Comparison of ENCODE assay signal across 1 cellular context in genomic region chr12:76158518-76159321, GRCh38.
TF ChIP-seq lines count a peak whose summit lies in the region.

No MANE protein-coding gene starts in this region.

TF ChIP-seq in GM23338, 12 proteins besides CTCF, POLR2A, EP300 and RAD21 (continued from another document):
- TF ChIP-seq, protein P1, sequence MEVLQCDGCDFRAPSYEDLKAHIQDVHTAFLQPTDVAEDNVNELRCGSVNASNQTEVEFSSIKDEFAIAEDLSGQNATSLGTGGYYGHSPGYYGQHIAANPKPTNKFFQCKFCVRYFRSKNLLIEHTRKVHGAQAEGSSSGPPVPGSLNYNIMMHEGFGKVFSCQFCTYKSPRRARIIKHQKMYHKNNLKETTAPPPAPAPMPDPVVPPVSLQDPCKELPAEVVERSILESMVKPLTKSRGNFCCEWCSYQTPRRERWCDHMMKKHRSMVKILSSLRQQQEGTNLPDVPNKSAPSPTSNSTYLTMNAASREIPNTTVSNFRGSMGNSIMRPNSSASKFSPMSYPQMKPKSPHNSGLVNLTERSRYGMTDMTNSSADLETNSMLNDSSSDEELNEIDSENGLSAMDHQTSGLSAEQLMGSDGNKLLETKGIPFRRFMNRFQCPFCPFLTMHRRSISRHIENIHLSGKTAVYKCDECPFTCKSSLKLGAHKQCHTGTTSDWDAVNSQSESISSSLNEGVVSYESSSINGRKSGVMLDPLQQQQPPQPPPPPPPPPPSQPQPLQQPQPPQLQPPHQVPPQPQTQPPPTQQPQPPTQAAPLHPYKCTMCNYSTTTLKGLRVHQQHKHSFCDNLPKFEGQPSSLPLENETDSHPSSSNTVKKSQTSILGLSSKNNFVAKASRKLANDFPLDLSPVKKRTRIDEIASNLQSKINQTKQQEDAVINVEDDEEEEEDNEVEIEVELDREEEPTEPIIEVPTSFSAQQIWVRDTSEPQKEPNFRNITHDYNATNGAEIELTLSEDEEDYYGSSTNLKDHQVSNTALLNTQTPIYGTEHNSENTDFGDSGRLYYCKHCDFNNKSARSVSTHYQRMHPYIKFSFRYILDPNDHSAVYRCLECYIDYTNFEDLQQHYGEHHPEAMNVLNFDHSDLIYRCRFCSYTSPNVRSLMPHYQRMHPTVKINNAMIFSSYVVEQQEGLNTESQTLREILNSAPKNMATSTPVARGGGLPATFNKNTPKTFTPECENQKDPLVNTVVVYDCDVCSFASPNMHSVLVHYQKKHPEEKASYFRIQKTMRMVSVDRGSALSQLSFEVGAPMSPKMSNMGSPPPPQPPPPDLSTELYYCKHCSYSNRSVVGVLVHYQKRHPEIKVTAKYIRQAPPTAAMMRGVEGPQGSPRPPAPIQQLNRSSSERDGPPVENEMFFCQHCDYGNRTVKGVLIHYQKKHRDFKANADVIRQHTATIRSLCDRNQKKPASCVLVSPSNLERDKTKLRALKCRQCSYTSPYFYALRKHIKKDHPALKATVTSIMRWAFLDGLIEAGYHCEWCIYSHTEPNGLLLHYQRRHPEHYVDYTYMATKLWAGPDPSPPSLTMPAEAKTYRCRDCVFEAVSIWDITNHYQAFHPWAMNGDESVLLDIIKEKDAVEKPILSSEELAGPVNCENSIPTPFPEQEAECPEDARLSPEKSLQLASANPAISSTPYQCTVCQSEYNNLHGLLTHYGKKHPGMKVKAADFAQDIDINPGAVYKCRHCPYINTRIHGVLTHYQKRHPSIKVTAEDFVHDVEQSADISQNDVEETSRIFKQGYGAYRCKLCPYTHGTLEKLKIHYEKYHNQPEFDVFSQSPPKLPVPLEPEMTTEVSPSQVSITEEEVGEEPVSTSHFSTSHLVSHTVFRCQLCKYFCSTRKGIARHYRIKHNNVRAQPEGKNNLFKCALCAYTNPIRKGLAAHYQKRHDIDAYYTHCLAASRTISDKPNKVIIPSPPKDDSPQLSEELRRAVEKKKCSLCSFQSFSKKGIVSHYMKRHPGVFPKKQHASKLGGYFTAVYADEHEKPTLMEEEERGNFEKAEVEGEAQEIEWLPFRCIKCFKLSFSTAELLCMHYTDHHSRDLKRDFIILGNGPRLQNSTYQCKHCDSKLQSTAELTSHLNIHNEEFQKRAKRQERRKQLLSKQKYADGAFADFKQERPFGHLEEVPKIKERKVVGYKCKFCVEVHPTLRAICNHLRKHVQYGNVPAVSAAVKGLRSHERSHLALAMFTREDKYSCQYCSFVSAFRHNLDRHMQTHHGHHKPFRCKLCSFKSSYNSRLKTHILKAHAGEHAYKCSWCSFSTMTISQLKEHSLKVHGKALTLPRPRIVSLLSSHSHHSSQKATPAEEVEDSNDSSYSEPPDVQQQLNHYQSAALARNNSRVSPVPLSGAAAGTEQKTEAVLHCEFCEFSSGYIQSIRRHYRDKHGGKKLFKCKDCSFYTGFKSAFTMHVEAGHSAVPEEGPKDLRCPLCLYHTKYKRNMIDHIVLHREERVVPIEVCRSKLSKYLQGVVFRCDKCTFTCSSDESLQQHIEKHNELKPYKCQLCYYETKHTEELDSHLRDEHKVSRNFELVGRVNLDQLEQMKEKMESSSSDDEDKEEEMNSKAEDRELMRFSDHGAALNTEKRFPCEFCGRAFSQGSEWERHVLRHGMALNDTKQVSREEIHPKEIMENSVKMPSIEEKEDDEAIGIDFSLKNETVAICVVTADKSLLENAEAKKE (CRISPR knock-in tag; IDR thresholded peaks at IDR 0.05) = no peak
- TF ChIP-seq, protein P2, sequence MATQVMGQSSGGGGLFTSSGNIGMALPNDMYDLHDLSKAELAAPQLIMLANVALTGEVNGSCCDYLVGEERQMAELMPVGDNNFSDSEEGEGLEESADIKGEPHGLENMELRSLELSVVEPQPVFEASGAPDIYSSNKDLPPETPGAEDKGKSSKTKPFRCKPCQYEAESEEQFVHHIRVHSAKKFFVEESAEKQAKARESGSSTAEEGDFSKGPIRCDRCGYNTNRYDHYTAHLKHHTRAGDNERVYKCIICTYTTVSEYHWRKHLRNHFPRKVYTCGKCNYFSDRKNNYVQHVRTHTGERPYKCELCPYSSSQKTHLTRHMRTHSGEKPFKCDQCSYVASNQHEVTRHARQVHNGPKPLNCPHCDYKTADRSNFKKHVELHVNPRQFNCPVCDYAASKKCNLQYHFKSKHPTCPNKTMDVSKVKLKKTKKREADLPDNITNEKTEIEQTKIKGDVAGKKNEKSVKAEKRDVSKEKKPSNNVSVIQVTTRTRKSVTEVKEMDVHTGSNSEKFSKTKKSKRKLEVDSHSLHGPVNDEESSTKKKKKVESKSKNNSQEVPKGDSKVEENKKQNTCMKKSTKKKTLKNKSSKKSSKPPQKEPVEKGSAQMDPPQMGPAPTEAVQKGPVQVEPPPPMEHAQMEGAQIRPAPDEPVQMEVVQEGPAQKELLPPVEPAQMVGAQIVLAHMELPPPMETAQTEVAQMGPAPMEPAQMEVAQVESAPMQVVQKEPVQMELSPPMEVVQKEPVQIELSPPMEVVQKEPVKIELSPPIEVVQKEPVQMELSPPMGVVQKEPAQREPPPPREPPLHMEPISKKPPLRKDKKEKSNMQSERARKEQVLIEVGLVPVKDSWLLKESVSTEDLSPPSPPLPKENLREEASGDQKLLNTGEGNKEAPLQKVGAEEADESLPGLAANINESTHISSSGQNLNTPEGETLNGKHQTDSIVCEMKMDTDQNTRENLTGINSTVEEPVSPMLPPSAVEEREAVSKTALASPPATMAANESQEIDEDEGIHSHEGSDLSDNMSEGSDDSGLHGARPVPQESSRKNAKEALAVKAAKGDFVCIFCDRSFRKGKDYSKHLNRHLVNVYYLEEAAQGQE (IDR thresholded peaks at IDR 0.05; ENCODE audit: unreplicated experiment) = no peak
